In the genomic region with DNA sequence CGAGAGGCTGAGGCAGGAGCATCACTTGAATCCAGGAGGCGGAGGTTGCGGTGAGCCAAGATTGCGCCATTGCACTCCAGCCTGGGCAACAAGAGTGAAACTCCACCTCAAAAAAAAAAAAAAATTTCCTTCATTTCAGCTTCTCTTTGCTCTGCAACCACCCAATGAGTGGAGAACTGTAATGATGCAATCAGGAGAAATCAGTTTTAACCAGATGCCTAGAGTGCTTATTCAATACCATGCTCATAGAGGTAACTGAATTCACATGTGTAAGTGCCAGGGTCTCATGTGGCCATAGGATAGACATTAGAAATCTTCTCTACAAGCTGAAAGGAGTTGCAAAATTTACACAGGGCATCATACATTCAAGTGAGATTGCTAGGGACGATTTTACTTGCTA, we compare ENCODE assay signal across 25 cellular contexts.
DNase-seq lines count a peak whose midpoint lies in the region; TF ChIP-seq lines count a peak whose summit lies in the region.
"Had no signal": no experiment of that assay in that cellular context is flagged by ENCODE, and none has a peak within 500 bp of the region (broad histone marks: within the 10 kb centered on the region; RNA-seq: fewer than 3 reads in every experiment).

No MANE protein-coding gene starts in this region.

- peak; percentile 77 for DNase-seq in AG10803 (ENCODE audit: low read depth)
- peak; percentile 11 for DNase-seq in GM03348 (ENCODE audit: low spot score)
- peak; percentile 93 for DNase-seq in OCI-M1 (lab: John Stamatoyannopoulos, UW)
- DNase-seq in fibroblast of peridontal ligament (ENCODE audit: extremely low read depth), result peak; percentile 76
- no peak for DNase-seq in pons (ENCODE audit: low spot score)
- DNase-seq in COR-L47 (lab: John Stamatoyannopoulos, UW), result no peak
- DNase-seq in NCI-H748 treated with DMSO at 0.1 percent for 48 hours (lab: John Stamatoyannopoulos, UW), result no peak
- DNase-seq: activated CD4-positive, alpha-beta T cell treated with anti-CD3 and anti-CD28 coated beads, Interleukin-2, amount 10 ng/mL, durations not matched to agents 7 days and 5 days; activated naive CD8-positive, alpha-beta T cell treated with anti-CD3 and anti-CD28 coated beads, Interleukin-2, amount 50 U/mL, for 24 hours; activated T-cell treated with anti-CD3 and anti-CD28 coated beads, Interleukin-2, amount 50 U/mL, for 4 hours; brain microvascular endothelial cell; Calu3; effector CD4-positive, alpha-beta T cell; gastrocnemius medialis; hippocampal formation; immature natural killer cell; NCI-H1092; NCI-H187; NCI-H82; pancreas; PC-3; stimulated activated CD4-positive, alpha-beta T cell treated with anti-CD3 and anti-CD28 coated beads, Interleukin-2, amount 100 ng/mL, for 48 hours; substantia nigra; upper lobe of left lung had no signal

- no peak overlapping the region for H3K4me3 ChIP-seq in AG10803 (ENCODE audit: low read length)
- H3K4me3 ChIP-seq: gastrocnemius medialis, pancreas, right atrium auricular region, upper lobe of left lung had no signal

- no peak for TF ChIP-seq CTCF in AG10803 (conservative IDR thresholded peaks at IDR 0.05; ENCODE audit: low read length)

Comparison
In these comparisons a context has a peak if more than half of its experiments do, and no peak if none do; other contexts are left out.
1. DNase-seq: peak in AG10803 (single experiment), GM03348 (single experiment), OCI-M1 (single experiment) and fibroblast of peridontal ligament (single experiment); none in pons (single experiment), COR-L47 (single experiment) and NCI-H748 treated with DMSO at 0.1 percent for 48 hours (single experiment).